In genomic region chr22:23353696-23354095, GRCh38 we compare ENCODE assay signal across 9 cellular contexts.
"Had no signal": no experiment of that assay in that cellular context is flagged by ENCODE, and none has a peak within 500 bp of the region (broad histone marks: within the 10 kb centered on the region; RNA-seq: fewer than 3 reads in every experiment).

No MANE protein-coding gene starts in this region.

- DNase-seq: GM23248, GOT3, H7, H9, HCEC 1CT, HFFc6 had no signal

- H3K4me1 ChIP-seq: HAP-1 had no signal

- H3K9me3 ChIP-seq: HAP-1 had no signal

- ATAC-seq: GM23338, HCT116 had no signal

- H3K9me3 Mint-ChIP-seq: GM23338, H9, HFFc6 had no signal

- H3K27ac Mint-ChIP-seq: GM23338, H9, HFFc6 had no signal

- H3K36me3 ChIP-seq: HAP-1 had no signal

- H3K27ac ChIP-seq: GM23248 had no signal

- H3K4me3 Mint-ChIP-seq: GM23338, H9, HFFc6 had no signal

- H3K4me3 ChIP-seq: GM23248, GM23338, HAP-1 had no signal

- H3K4me1 Mint-ChIP-seq: GM23338, H9 had no signal
